In genomic region chr15:32877620-32878019, GRCh38 we compare ENCODE assay signal across 28 cellular contexts.
DNase-seq lines count a peak whose midpoint lies in the region; ATAC-seq, FAIRE-seq and TF ChIP-seq lines count a peak whose summit lies in the region.
"Had no signal": no experiment of that assay in that cellular context is flagged by ENCODE, and none has a peak within 500 bp of the region (broad histone marks: within the 10 kb centered on the region; RNA-seq: fewer than 3 reads in every experiment).

No MANE protein-coding gene starts in this region.

- ATAC-seq in GM12878 (peak; percentile 42; the same call in 2 of the 3 replicates), gastroesophageal sphincter (no peak)
- ATAC-seq in activated T-cell treated with anti-CD3 and anti-CD28 coated beads, Interleukin-2, amount 50 U/mL, for 72 hours (replicated peaks in 1 of 2): no peak
- ATAC-seq: body of pancreas; CD8-positive, alpha-beta T cell; foreskin keratinocyte had no signal

- H2AK5ac ChIP-seq in trophoblast cell (ENCODE audit: low read length): no peak overlapping the region

- no peak overlapping the region for H2BK120ac ChIP-seq in trophoblast cell (ENCODE audit: insufficient read depth, low read length, poor library complexity)

- H3F3A ChIP-seq in neural progenitor cell (ENCODE audit: low read depth): no peaks in the 10 kb centered on the region

- H2AFZ ChIP-seq in ACC112 (ENCODE audit: low read length, unreplicated experiment) (peak overlapping the region; percentile 92), Karpas-422 (ENCODE audit: low read length) (no peak overlapping the region), GM12878 (ENCODE audit: control insufficient read depth, low read depth, low read length) (no peak overlapping the region), neural progenitor cell (replicated peaks) (no peak overlapping the region), trophoblast cell (ENCODE audit: insufficient read depth, low read length, poor library complexity) (no peak overlapping the region)

- H3K79me1 ChIP-seq in trophoblast cell (ENCODE audit: low read length): no peaks in the 10 kb centered on the region

- H4K20me1 ChIP-seq in Karpas-422 (ENCODE audit: insufficient read depth, low read depth, low read length) (no peaks in the 10 kb centered on the region), GM12878 (ENCODE audit: control insufficient read depth, insufficient read depth) (no peaks in the 10 kb centered on the region), neural progenitor cell (ENCODE audit: low read depth) (no peaks in the 10 kb centered on the region)

- TF ChIP-seq EP300 in GM12878 (IDR thresholded peaks at IDR 0.05; ENCODE audit: borderline replicate concordance in 1 of 2, control insufficient read depth in 1 of 2, low read depth in 2 of 2, low read length in 2 of 2): no peak
- no peak for TF ChIP-seq EP300 in gastroesophageal sphincter (IDR thresholded peaks at IDR 0.05)

- H3K36me3 Mint-ChIP-seq in activated T-cell treated with anti-CD3 and anti-CD28 coated beads, Interleukin-2, amount 50 U/mL, for 72 hours (ENCODE audit: insufficient read depth in 2 of 2): no peaks in the 10 kb centered on the region
- H3K36me3 Mint-ChIP-seq in neural progenitor cell (no peaks in the 10 kb centered on the region), type B pancreatic cell (peaks cover 4% of the 10 kb centered on the region)
- H3K36me3 Mint-ChIP-seq: CD8-positive, alpha-beta T cell had no signal

- no peak overlapping the region for H3K14ac ChIP-seq in trophoblast cell (ENCODE audit: low read length)

- CTCF ChIA-PET in GM12878 (lab: Yijun Ruan, JAX): no interaction called here

- H3K4me1 Mint-ChIP-seq in activated T-cell treated with anti-CD3 and anti-CD28 coated beads, Interleukin-2, amount 50 U/mL, for 72 hours (ENCODE audit: low read depth): no peaks in the 10 kb centered on the region
- H3K4me1 Mint-ChIP-seq in neural progenitor cell (peaks cover 15% of the 10 kb centered on the region), type B pancreatic cell (ENCODE audit: unreplicated experiment) (peaks cover 22% of the 10 kb centered on the region)
- H3K4me1 Mint-ChIP-seq: activated CD4-positive, alpha-beta T cell treated with anti-CD3 and anti-CD28 coated beads, Interleukin-2, amount 10 ng/mL, durations not matched to agents 7 days and 5 days; B cell had no signal

- no peaks in the 10 kb centered on the region for H3K9me3 Mint-ChIP-seq in activated T-cell treated with anti-CD3 and anti-CD28 coated beads, Interleukin-2, amount 50 U/mL, for 72 hours
- H3K9me3 Mint-ChIP-seq in neural progenitor cell (no peaks in the 10 kb centered on the region), type B pancreatic cell (no peaks in the 10 kb centered on the region)
- H3K9me3 Mint-ChIP-seq: activated CD4-positive, alpha-beta T cell treated with anti-CD3 and anti-CD28 coated beads, Interleukin-2, amount 10 ng/mL, durations not matched to agents 7 days and 5 days; CD8-positive, alpha-beta T cell; T-helper 2 cell treated with Interferon-gamma antibody and Interleukin-4, amounts not matched to agents 5 μg/mL and 100 μg/mL, for 36 hours had no signal

- in situ Hi-C loops in GM12878 (cut with MboI): no loop called here

- H3K27ac ChIP-seq in ACC112 (ENCODE audit: low read depth, low read length): peak overlapping the region; percentile 42
- H3K27ac ChIP-seq in Karpas-422 (ENCODE audit: low read length): no peak overlapping the region
- no peak overlapping the region for H3K27ac ChIP-seq in GM12878 (ENCODE audit: control insufficient read depth, insufficient read depth)
- H3K27ac ChIP-seq in gastroesophageal sphincter: peak overlapping the region; percentile 68 to 87 (median 78)
- H3K27ac ChIP-seq in neural progenitor cell: no peak overlapping the region
- H3K27ac ChIP-seq in trophoblast cell (ENCODE audit: low read depth, low read length): no peak overlapping the region
- H3K27ac ChIP-seq: body of pancreas, epithelial cell of prostate, foreskin keratinocyte, KMS-11, RWPE1 had no signal

- H3K4me2 ChIP-seq in Karpas-422 (ENCODE audit: low read depth, low read length, poor library complexity, severe bottlenecking): no peak overlapping the region
- H3K4me2 ChIP-seq in GM12878 (ENCODE audit: control insufficient read depth, insufficient read depth): no peak overlapping the region
- H3K4me2 ChIP-seq in neural progenitor cell: no peak overlapping the region
- H3K4me2 ChIP-seq in trophoblast cell (ENCODE audit: low read length): no peak overlapping the region
- H3K4me2 ChIP-seq: KMS-11 had no signal

- POLR2A ChIA-PET in GM12878 (lab: Charles Lee): no interaction called here

- no peak overlapping the region for H3K18ac ChIP-seq in trophoblast cell (ENCODE audit: low read length)

- H3K4me1 ChIP-seq in ACC112 (ENCODE audit: control insufficient read depth, insufficient read depth, low read length, unreplicated experiment): peaks cover 25% of the 10 kb centered on the region
- H3K4me1 ChIP-seq in Karpas-422 (ENCODE audit: low read length): no peaks in the 10 kb centered on the region
- H3K4me1 ChIP-seq in GM12878 (ENCODE audit: control insufficient read depth, insufficient read depth, low read length): no peaks in the 10 kb centered on the region
- H3K4me1 ChIP-seq in gastroesophageal sphincter: peaks cover 12 to 73% (median 25%) of the 10 kb centered on the region in 3 donors
- H3K4me1 ChIP-seq in neural progenitor cell: no peaks in the 10 kb centered on the region
- no peaks in the 10 kb centered on the region for H3K4me1 ChIP-seq in trophoblast cell (ENCODE audit: control insufficient read depth in 1 of 2, insufficient read depth in 2 of 2, low read length in 2 of 2)
- H3K4me1 ChIP-seq: HAP-1 had no signal

- peak; percentile 14 for DNase-seq in Karpas-422
- DNase-seq in GM12878 (ENCODE audit: low read depth, low spot score): no peak
- no peak for DNase-seq in activated T-cell treated with anti-CD3 and anti-CD28 coated beads, Interleukin-2, amount 50 U/mL, for 72 hours
- no peak for DNase-seq in neural progenitor cell (ENCODE audit: low spot score)
- DNase-seq in type B pancreatic cell (ENCODE audit: extremely low spot score, unreplicated experiment): no peak
- DNase-seq in trophoblast cell: no peak
- DNase-seq: activated CD4-positive, alpha-beta T cell treated with anti-CD3 and anti-CD28 coated beads, Interleukin-2, amount 10 ng/mL, durations not matched to agents 7 days and 5 days; activated naive CD4-positive, alpha-beta T cell; activated T-cell treated with anti-CD3 and anti-CD28 coated beads, Interleukin-2, amount 50 U/mL, for 48 hours; body of pancreas; CD8-positive, alpha-beta T cell; DMS 273 treated with DMSO at 0.1 percent for 48 hours; mammary epithelial cell; NCI-H1436; NCI-H774; posterior cingulate gyrus; stimulated activated naive CD4-positive, alpha-beta T cell treated with Interleukin-2 at 50 U/mL for 16 hours had no signal

- no peak overlapping the region for H2BK5ac ChIP-seq in trophoblast cell (ENCODE audit: low read depth, low read length, poor library complexity)

- 14% methylated on average over 3 of the region's 3 CpGs for WGBS in GM12878 (ENCODE audit: insufficient coverage, insufficient replicate concordance, low lambda C conversion rate, missing lambda C conversion rate)
- 24 to 69% methylated on average over 2 of the region's 3 CpGs for WGBS in gastroesophageal sphincter (ENCODE audit: low coverage in 1 of 2), 2 donors
- no CpG with 5 or more reads among the region's 3 CpGs for WGBS in trophoblast cell (ENCODE audit: extremely low coverage, insufficient coverage, insufficient read length)

- H3K79me2 ChIP-seq in ACC112 (ENCODE audit: control insufficient read depth, insufficient read depth, low read length, unreplicated experiment): no peaks in the 10 kb centered on the region
- H3K79me2 ChIP-seq in Karpas-422 (ENCODE audit: low read length): no peaks in the 10 kb centered on the region
- H3K79me2 ChIP-seq in GM12878 (ENCODE audit: control insufficient read depth, insufficient read depth, low read length): no peaks in the 10 kb centered on the region
- no peaks in the 10 kb centered on the region for H3K79me2 ChIP-seq in neural progenitor cell (ENCODE audit: low read depth)
- H3K79me2 ChIP-seq in trophoblast cell (ENCODE audit: control insufficient read depth, insufficient read depth, low read length, poor library complexity): no peaks in the 10 kb centered on the region

- SMC1A ChIA-PET in GM12878 (lab: Charles Lee; ENCODE audit: uncharacterized antibody, unreplicated experiment): interaction anchor here (1.2 to 1.7 kb wide), 3 partner anchors 9 to 59 kb away, joined by 3 to 7 read pairs (median 7); no protein-coding TSS in a partner anchor

- TF ChIP-seq CTCF in GM12878 (IDR thresholded peaks at IDR 0.05 in 2 of 3, conservative IDR thresholded peaks at IDR 0.05 in 1 of 3; ENCODE audit: control insufficient read depth in 2 of 3, extremely low read depth in 1 of 3, insufficient read depth in 1 of 3, low read depth in 3 of 3, low read length in 3 of 3) (no peak), gastroesophageal sphincter (IDR thresholded peaks at IDR 0.05) (no peak), neural progenitor cell (IDR thresholded peaks at IDR 0.05) (no peak), type B pancreatic cell (conservative IDR thresholded peaks at IDR 0.05) (no peak)

- RAD21 ChIA-PET in GM12878 (lab: Charles Lee; ENCODE audit: unreplicated experiment): no interaction called here

- TF ChIP-seq POLR2A in GM12878 (IDR thresholded peaks at IDR 0.05; ENCODE audit: low read depth, low read length) (no peak), gastroesophageal sphincter (IDR thresholded peaks at IDR 0.05) (no peak)

- H2BK12ac ChIP-seq in trophoblast cell (ENCODE audit: low read length): no peak overlapping the region

- H3K9me3 ChIP-seq in Karpas-422 (ENCODE audit: low read length) (no peaks in the 10 kb centered on the region), GM12878 (replicated peaks; ENCODE audit: control insufficient read depth, insufficient read depth, low read length) (no peaks in the 10 kb centered on the region), gastroesophageal sphincter (no peaks in the 10 kb centered on the region), neural progenitor cell (ENCODE audit: low read depth) (no peaks in the 10 kb centered on the region), trophoblast cell (ENCODE audit: insufficient read depth, low read depth, low read length) (no peaks in the 10 kb centered on the region)
- H3K9me3 ChIP-seq: body of pancreas, HAP-1, thoracic aorta had no signal

- intact Hi-C loops in GM12878 (cut with micrococcal nuclease; ENCODE audit: unreplicated experiment): no loop called here

- no peak overlapping the region for H3K27ac Mint-ChIP-seq in activated T-cell treated with anti-CD3 and anti-CD28 coated beads, Interleukin-2, amount 50 U/mL, for 72 hours
- H3K27ac Mint-ChIP-seq in neural progenitor cell (no peak overlapping the region), type B pancreatic cell (no peak overlapping the region)
- H3K27ac Mint-ChIP-seq: activated CD4-positive, alpha-beta T cell treated with anti-CD3 and anti-CD28 coated beads, Interleukin-2, amount 10 ng/mL, durations not matched to agents 7 days and 5 days; B cell; CD8-positive, alpha-beta T cell; T-helper 2 cell treated with Interferon-gamma antibody and Interleukin-4, amounts not matched to agents 5 μg/mL and 100 μg/mL, for 36 hours had no signal

- H3K9ac ChIP-seq in Karpas-422 (ENCODE audit: low read length) (no peak overlapping the region), GM12878 (ENCODE audit: control insufficient read depth, insufficient read depth, low read length) (no peak overlapping the region), neural progenitor cell (no peak overlapping the region), trophoblast cell (ENCODE audit: low read length) (no peak overlapping the region)
- H3K9ac ChIP-seq: KMS-11 had no signal

- no peak overlapping the region for H4K8ac ChIP-seq in trophoblast cell (ENCODE audit: low read depth, low read length)

- H3K27me3 Mint-ChIP-seq in activated T-cell treated with anti-CD3 and anti-CD28 coated beads, Interleukin-2, amount 50 U/mL, for 72 hours (ENCODE audit: low read depth): no peaks in the 10 kb centered on the region
- H3K27me3 Mint-ChIP-seq in neural progenitor cell (ENCODE audit: insufficient read depth, low read depth) (no peaks in the 10 kb centered on the region), type B pancreatic cell (no peaks in the 10 kb centered on the region)

- TF ChIP-seq RAD21 in GM12878 (IDR thresholded peaks at IDR 0.05; ENCODE audit: insufficient read depth, low read depth, low read length): no peak

- H3K36me3 ChIP-seq in ACC112 (ENCODE audit: insufficient read depth, low read length) (no peaks in the 10 kb centered on the region), Karpas-422 (ENCODE audit: insufficient read depth, low read length) (no peaks in the 10 kb centered on the region), GM12878 (ENCODE audit: control insufficient read depth in 2 of 2, insufficient read depth in 2 of 2, low read length in 1 of 2) (no peaks in the 10 kb centered on the region), gastroesophageal sphincter (no peaks in the 10 kb centered on the region), neural progenitor cell (no peaks in the 10 kb centered on the region), trophoblast cell (ENCODE audit: control insufficient read depth in 1 of 2, insufficient read depth in 2 of 2, low read length in 2 of 2) (no peaks in the 10 kb centered on the region)
- H3K36me3 ChIP-seq: HAP-1, thoracic aorta had no signal

- FAIRE-seq in GM12878 (lab: Jason Lieb, UNC): no peak
- FAIRE-seq: G401.6 had no signal

- H3K4me3 ChIP-seq in ACC112 (ENCODE audit: low read depth, low read length) (no peak overlapping the region), Karpas-422 (ENCODE audit: low read length) (no peak overlapping the region), GM12878 (no peak overlapping the region), gastroesophageal sphincter (no peak overlapping the region), neural progenitor cell (no peak overlapping the region), trophoblast cell (ENCODE audit: low read depth, low read length) (no peak overlapping the region)
- H3K4me3 ChIP-seq: body of pancreas, HAP-1, thoracic aorta had no signal

- no peak overlapping the region for H4K91ac ChIP-seq in trophoblast cell (ENCODE audit: low read depth, low read length)

- BruUV-seq in GM12878 (replicated peaks; lab: Mats Ljungman, UMichigan): no TSS peak

- H3K27me3 ChIP-seq in ACC112 (ENCODE audit: insufficient read depth, low read length): no peaks in the 10 kb centered on the region
- H3K27me3 ChIP-seq in Karpas-422 (ENCODE audit: low read length): no peaks in the 10 kb centered on the region
- H3K27me3 ChIP-seq in GM12878 (replicated peaks in 1 of 2; ENCODE audit: control insufficient read depth in 2 of 2, insufficient read depth in 2 of 2, low read length in 1 of 2): no peaks in the 10 kb centered on the region
- H3K27me3 ChIP-seq in gastroesophageal sphincter: no peaks in the 10 kb centered on the region
- no peaks in the 10 kb centered on the region for H3K27me3 ChIP-seq in neural progenitor cell
- H3K27me3 ChIP-seq in trophoblast cell (ENCODE audit: insufficient read depth, low read length): no peaks in the 10 kb centered on the region
- H3K27me3 ChIP-seq: body of pancreas, foreskin keratinocyte had no signal

- no peaks in the 10 kb centered on the region for H3K9me2 ChIP-seq in Karpas-422 (replicated peaks; ENCODE audit: insufficient read depth, low read length)

- H3K4ac ChIP-seq in trophoblast cell (ENCODE audit: low read depth, low read length): no peak overlapping the region

- H3K4me3 Mint-ChIP-seq in activated T-cell treated with anti-CD3 and anti-CD28 coated beads, Interleukin-2, amount 50 U/mL, for 72 hours: no peak overlapping the region
- H3K4me3 Mint-ChIP-seq in neural progenitor cell (no peak overlapping the region), type B pancreatic cell (no peak overlapping the region)
- H3K4me3 Mint-ChIP-seq: activated CD4-positive, alpha-beta T cell treated with anti-CD3 and anti-CD28 coated beads, Interleukin-2, amount 10 ng/mL, durations not matched to agents 7 days and 5 days; B cell; CD8-positive, alpha-beta T cell; T-helper 2 cell treated with Interferon-gamma antibody and Interleukin-4, amounts not matched to agents 5 μg/mL and 100 μg/mL, for 36 hours had no signal

- no peak overlapping the region for H4K12ac ChIP-seq in trophoblast cell (ENCODE audit: low read depth, low read length)

- H3K23ac ChIP-seq in trophoblast cell (ENCODE audit: low read length): no peak overlapping the region

Comparison
In these comparisons a context has a peak if more than half of its experiments do, and no peak if none do; other contexts are left out.
1. H3K27ac ChIP-seq: peak in ACC112 (single experiment) and gastroesophageal sphincter (4 of 4); none in Karpas-422 (single experiment), GM12878 (single experiment), neural progenitor cell (single experiment) and trophoblast cell (single experiment).